ENCODE assay signal across 1 cellular context in genomic region chr6:157789861-157790260, GRCh38.
TF ChIP-seq lines count a peak whose summit lies in the region.

No MANE protein-coding gene starts in this region.

TF ChIP-seq in WTC11, 78 proteins besides CTCF, POLR2A, EP300 and RAD21 (continued from another document):
- TF ChIP-seq ATF3 (CRISPR knock-in tag; conservative IDR thresholded peaks at IDR 0.05) (no peak), ZNF263 (CRISPR knock-in tag; IDR thresholded peaks at IDR 0.05; ENCODE audit: low read depth) (peak; percentile 82; the same call in 1 of the 2 replicates), AFF4 (CRISPR knock-in tag; IDR thresholded peaks at IDR 0.05; ENCODE audit: borderline replicate concordance) (no peak), ZNF423 (CRISPR knock-in tag; IDR thresholded peaks at IDR 0.05) (no peak), NFYB (CRISPR knock-in tag; conservative IDR thresholded peaks at IDR 0.05; ENCODE audit: low read depth) (peak; percentile 92)
